In the genomic region with DNA sequence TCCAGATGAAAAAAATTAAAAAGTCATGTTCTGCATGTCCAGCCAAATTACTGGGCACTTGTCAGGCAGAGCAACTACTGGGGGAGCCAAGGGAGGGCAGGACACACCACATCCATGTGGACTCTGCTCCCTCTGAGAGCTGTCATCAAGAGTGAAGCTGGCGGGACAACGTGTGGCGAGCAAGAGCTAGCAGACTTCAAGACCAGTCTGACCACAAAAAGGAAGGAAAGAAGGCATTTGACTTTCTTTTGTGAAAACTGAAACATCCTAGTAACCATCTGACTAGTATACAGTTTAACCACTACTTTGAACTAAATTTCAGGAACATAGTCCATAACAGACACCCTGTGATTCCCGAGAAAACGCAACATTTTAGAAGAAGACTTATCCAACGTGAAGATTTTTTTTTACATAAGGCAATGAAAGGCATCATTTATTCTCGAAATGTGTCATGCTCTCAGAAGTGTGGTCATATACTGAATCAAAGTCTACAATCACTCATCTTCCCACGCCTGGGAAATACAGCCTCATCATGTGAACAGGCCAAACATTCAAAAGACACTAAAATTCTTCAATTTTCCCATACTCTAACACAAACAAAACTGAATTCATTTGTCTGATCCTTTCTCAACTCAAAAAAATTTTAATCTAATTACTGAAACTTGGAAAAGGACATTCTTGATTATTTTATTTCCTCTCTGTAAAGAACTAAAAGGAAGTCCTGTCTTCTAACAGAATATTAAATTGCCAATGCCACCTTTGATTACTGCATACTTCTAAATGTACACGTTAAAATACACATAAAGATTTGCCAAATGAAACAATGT, we compare ENCODE assay signal across 8 cellular contexts. TPM values are rescaled to one million over a fixed set of nuclear protein-coding genes. Genes with fewer than 3 reads are reported as not detected.
DNase-seq lines count a peak whose midpoint lies in the region; ATAC-seq and TF ChIP-seq lines count a peak whose summit lies in the region.

No MANE protein-coding gene starts in this region.

- TF ChIP-seq CTCF in GM20000 (IDR thresholded peaks at IDR 0.05; ENCODE audit: extremely low read depth, missing control alignments) = no peak

- peaks cover 3% of the 10 kb centered on the region for H3K4me1 ChIP-seq in mesenchymal stem cell (ENCODE audit: control insufficient read depth, insufficient read depth, low read depth, low read length)

- H3K9ac ChIP-seq in mesenchymal stem cell (ENCODE audit: low read length) = peak overlapping the region; percentile 93

- peaks cover 2% of the 10 kb centered on the region for H3K27me3 Mint-ChIP-seq in activated naive CD8-positive, alpha-beta T cell

- no peak overlapping the region for H2BK120ac ChIP-seq in mesenchymal stem cell (ENCODE audit: low read depth, low read length)

- no peak overlapping the region for H2BK12ac ChIP-seq in mesenchymal stem cell (ENCODE audit: low read length in 2 of 2)

- H3K23ac ChIP-seq in mesenchymal stem cell (ENCODE audit: low read length in 2 of 2) = no peak overlapping the region

- peaks cover 34% of the 10 kb centered on the region for H3K4me1 Mint-ChIP-seq in activated naive CD8-positive, alpha-beta T cell (ENCODE audit: low read depth)

- H3K9me3 Mint-ChIP-seq in activated naive CD8-positive, alpha-beta T cell (ENCODE audit: low read depth) = no peaks in the 10 kb centered on the region

- no peaks in the 10 kb centered on the region for H3K36me3 Mint-ChIP-seq in activated naive CD8-positive, alpha-beta T cell

- no peak overlapping the region for H2AK5ac ChIP-seq in mesenchymal stem cell (ENCODE audit: low read length, severe bottlenecking)

- H3K27ac ChIP-seq in mesenchymal stem cell (ENCODE audit: low read length, poor library complexity, severe bottlenecking) = no peak overlapping the region

- no peak overlapping the region for H3K18ac ChIP-seq in mesenchymal stem cell (ENCODE audit: low read depth in 1 of 2, low read length in 2 of 2)

- no peaks in the 10 kb centered on the region for H3K27me3 ChIP-seq in mesenchymal stem cell (ENCODE audit: control insufficient read depth in 1 of 2, insufficient read depth in 1 of 2, low read length in 2 of 2)

- H3K27ac Mint-ChIP-seq in activated naive CD8-positive, alpha-beta T cell = no peak overlapping the region

- no peak overlapping the region for H4K91ac ChIP-seq in mesenchymal stem cell (ENCODE audit: low read length)

- 87% methylated on average over 8 of the region's 9 CpGs for WGBS in mesenchymal stem cell

- no peaks in the 10 kb centered on the region for H3K9me3 ChIP-seq in mesenchymal stem cell (ENCODE audit: control insufficient read depth, low read length)

- H4K8ac ChIP-seq in mesenchymal stem cell (ENCODE audit: low read length) = no peak overlapping the region

- no peak overlapping the region for H2BK15ac ChIP-seq in mesenchymal stem cell (ENCODE audit: low read depth, poor library complexity, severe bottlenecking)

- peak; percentile 66 for DNase-seq in EL
- DNase-seq in GM20000 (ENCODE audit: low spot score) = peak; percentile 56
- peak; percentile 68 for DNase-seq in mesenchymal stem cell
- DNase-seq in NCI-H345 treated with DMSO at 0.1 percent for 48 hours (lab: John Stamatoyannopoulos, UW; ENCODE audit: unreplicated experiment) = no peak
- DNase-seq in HT-29 (ENCODE audit: low spot score) = no peak
- DNase-seq in mesenteric fat pad (ENCODE audit: low spot score) = no peak

- no peak overlapping the region for H2AFZ ChIP-seq in mesenchymal stem cell (ENCODE audit: low read depth, low read length)

- peak overlapping the region; percentile 5 for H3K4me3 Mint-ChIP-seq in activated naive CD8-positive, alpha-beta T cell

- no peak overlapping the region for H2BK5ac ChIP-seq in mesenchymal stem cell (ENCODE audit: low read depth, low read length, poor library complexity, severe bottlenecking)

- H3K4me2 ChIP-seq in mesenchymal stem cell (ENCODE audit: low read length, poor library complexity, severe bottlenecking) = no peak overlapping the region

- peaks cover 23% of the 10 kb centered on the region for H3K79me1 ChIP-seq in mesenchymal stem cell (replicated peaks; ENCODE audit: low read length, poor library complexity, severe bottlenecking)

- H3K4me3 ChIP-seq in mesenchymal stem cell (ENCODE audit: insufficient read depth in 1 of 2, low read depth in 1 of 2, low read length in 2 of 2) = peak overlapping the region in 1 of 2 experiments; percentile 34

- no peak overlapping the region for H3K4ac ChIP-seq in mesenchymal stem cell (ENCODE audit: low read depth in 1 of 2, low read length in 2 of 2)

- ATAC-seq in HG03558 (IDR thresholded peaks at IDR 0.05; ENCODE audit: extremely low read depth, unreplicated experiment) = peak; percentile 37

- H3K36me3 ChIP-seq in mesenchymal stem cell (ENCODE audit: control insufficient read depth in 1 of 2, insufficient read depth in 2 of 2, low read depth in 1 of 2, low read length in 2 of 2) = no peaks in the 10 kb centered on the region

- H3K14ac ChIP-seq in mesenchymal stem cell (ENCODE audit: low read length in 2 of 2) = no peak overlapping the region

RNA-seq across cellular contexts. Expression of gene CYTH3, which starts 15.5 kb away (rescaled TPM):
- polyA plus RNA-seq in mesenchymal stem cell (2013, experiment 1 of 2) = 29.0 TPM
- polyA plus RNA-seq in mesenchymal stem cell (2013, experiment 2 of 2) = 33.4 TPM
- 2.9 and 3.1 TPM in 2 replicates for total RNA-seq in HT-29 (2014; rRNA removed; shearing (Covaris generic))
- 36.1 TPM for total RNA-seq in mesenteric fat pad

Comparison
In these comparisons a context has a peak if more than half of its experiments do, and no peak if none do; other contexts are left out.
1. DNase-seq: peak in EL (single experiment), GM20000 (single experiment) and mesenchymal stem cell (single experiment); none in NCI-H345 treated with DMSO at 0.1 percent for 48 hours (single experiment), HT-29 (single experiment) and mesenteric fat pad (single experiment).